ENCODE assay signal across 21 cellular contexts in genomic region chr15:80817901-80818300, GRCh38. TPM values are rescaled to one million over a fixed set of nuclear protein-coding genes. Genes with fewer than 3 reads are reported as not detected.
DNase-seq lines count a peak whose midpoint lies in the region; ATAC-seq, FAIRE-seq and TF ChIP-seq lines count a peak whose summit lies in the region.
"Had no signal": no experiment of that assay in that cellular context is flagged by ENCODE, and none has a peak within 500 bp of the region (broad histone marks: within the 10 kb centered on the region; RNA-seq: fewer than 3 reads in every experiment).

No MANE protein-coding gene starts in this region.

- no peak for TF ChIP-seq POLR2A in IMR-90 (IDR thresholded peaks at IDR 0.05; ENCODE audit: low read depth, low read length)
- no peak for TF ChIP-seq POLR2A in H1 (IDR thresholded peaks at IDR 0.05; ENCODE audit: control extremely low read depth in 1 of 2, low read depth in 2 of 2, low read length in 2 of 2)

- H2BK120ac ChIP-seq in IMR-90 (ENCODE audit: low read depth, low read length) (no peak overlapping the region), H1 (replicated peaks; ENCODE audit: low read depth, low read length) (no peak overlapping the region)

- H3K18ac ChIP-seq in IMR-90 (ENCODE audit: low read depth, low read length) (no peak overlapping the region), H1 (ENCODE audit: extremely low read depth, low read length) (no peak overlapping the region)

- H2AK5ac ChIP-seq in IMR-90 (ENCODE audit: low read depth, low read length) (no peak overlapping the region), H1 (ENCODE audit: low read depth, low read length) (no peak overlapping the region)

- H3K36me3 ChIP-seq in BLaER1 (no peaks in the 10 kb centered on the region), IMR-90 (ENCODE audit: control insufficient read depth, insufficient read depth, low read length) (peaks cover 70% of the 10 kb centered on the region), H1 (ENCODE audit: control insufficient read depth in 2 of 4, insufficient read depth in 4 of 4, low read length in 3 of 4) (no peaks in the 10 kb centered on the region)

- H3K4me3 ChIP-seq in BLaER1 (no peak overlapping the region), IMR-90 (ENCODE audit: insufficient read depth, low read depth, low read length) (no peak overlapping the region), H1 (ENCODE audit: extremely low read depth in 1 of 4, insufficient read depth in 2 of 4, low read depth in 3 of 4, low read length in 4 of 4) (no peak overlapping the region), right cardiac atrium (ENCODE audit: low read length) (no peak overlapping the region)

- no peak overlapping the region for H2BK5ac ChIP-seq in IMR-90 (ENCODE audit: low read depth, low read length, poor library complexity, severe bottlenecking)
- no peak overlapping the region for H2BK5ac ChIP-seq in H1 (ENCODE audit: low read depth, low read length)

- H3K4me1 ChIP-seq in BLaER1: peaks cover 68% of the 10 kb centered on the region
- peaks cover 2% of the 10 kb centered on the region; the same call in 1 of the 2 replicates for H3K4me1 ChIP-seq in IMR-90 (ENCODE audit: control insufficient read depth, insufficient read depth, low read length)
- peaks cover 0 to 3% (median 1%) of the 10 kb centered on the region in 4 experiments; a peak in 3 of 7 replicates for H3K4me1 ChIP-seq in H1 (replicated peaks in 1 of 4; ENCODE audit: control insufficient read depth in 3 of 4, insufficient read depth in 4 of 4, low read length in 3 of 4)
- H3K4me1 ChIP-seq in right cardiac atrium (ENCODE audit: control insufficient read depth, insufficient read depth, low read length): peaks cover 3% of the 10 kb centered on the region

- intact Hi-C loops in IMR-90 (cut with micrococcal nuclease) (no loop called here), right cardiac atrium (cut with DNase I) (no loop called here)

- DNase-seq in IMR-90 (no peak), H1 (ENCODE audit: low read depth in 1 of 2, low spot score in 2 of 2) (no peak), right cardiac atrium (no peak), 8988T (no peak), substantia nigra (lab: John Stamatoyannopoulos, UW) (no peak), NCI-H1417 treated with DMSO at 0.1 percent for 48 hours (lab: John Stamatoyannopoulos, UW) (no peak)
- DNase-seq: Calu3; CD4-positive, alpha-beta T cell; COR-L47; DMS79 treated with DMSO at 0.1 percent for 48 hours; GF-D8; GOT3; H7; HCEC 1CT had no signal

- BruUV-seq in IMR-90 (replicated peaks; lab: Mats Ljungman, UMichigan): no TSS peak

- TF ChIP-seq RAD21 in IMR-90 (IDR thresholded peaks at IDR 0.05; ENCODE audit: low read length): no peak
- no peak for TF ChIP-seq RAD21 in H1 (IDR thresholded peaks at IDR 0.05 in 1 of 2, conservative IDR thresholded peaks at IDR 0.05 in 1 of 2; ENCODE audit: low read depth in 2 of 2, low read length in 2 of 2)

- H3K23ac ChIP-seq in IMR-90 (ENCODE audit: low read depth, low read length) (no peak overlapping the region), H1 (ENCODE audit: insufficient read length) (no peak overlapping the region)

- H4K91ac ChIP-seq in IMR-90 (ENCODE audit: insufficient read depth, low read depth, low read length): no peak overlapping the region
- H4K91ac ChIP-seq in H1 (replicated peaks; ENCODE audit: insufficient read length, low read length): no peak overlapping the region

- H4K20me1 ChIP-seq in BLaER1 (no peaks in the 10 kb centered on the region), IMR-90 (ENCODE audit: insufficient read depth, low read length) (peaks cover 65% of the 10 kb centered on the region), H1 (replicated peaks in 1 of 2; ENCODE audit: control insufficient read depth in 1 of 2, insufficient read depth in 2 of 2, low read length in 2 of 2) (no peaks in the 10 kb centered on the region)

- peak overlapping the region; percentile 88; the same call in 1 of the 2 replicates for H3K27ac ChIP-seq in BLaER1
- H3K27ac ChIP-seq in IMR-90 (ENCODE audit: insufficient read depth, low read length): no peak overlapping the region
- H3K27ac ChIP-seq in angular gyrus (ENCODE audit: low read depth, low read length): peak overlapping the region; percentile 17
- no peak overlapping the region for H3K27ac ChIP-seq in H1 (ENCODE audit: low read depth, low read length)
- no peak overlapping the region for H3K27ac ChIP-seq in right cardiac atrium (ENCODE audit: low read length)
- H3K27ac ChIP-seq in substantia nigra (ENCODE audit: low read depth, low read length, poor library complexity, severe bottlenecking): no peak overlapping the region

- H3K9me3 ChIP-seq in BLaER1 (no peaks in the 10 kb centered on the region), IMR-90 (ENCODE audit: control insufficient read depth, insufficient read depth, low read length) (no peaks in the 10 kb centered on the region), H1 (ENCODE audit: insufficient read depth in 2 of 2, low read depth in 1 of 2, low read length in 1 of 2) (no peaks in the 10 kb centered on the region), right cardiac atrium (ENCODE audit: control insufficient read depth, low read length) (no peaks in the 10 kb centered on the region)

- peaks cover 4% of the 10 kb centered on the region; the same call in 1 of the 2 replicates for H3K9me1 ChIP-seq in IMR-90 (ENCODE audit: insufficient read depth, low read length)

- ATAC-seq in IMR-90 (ENCODE audit: low read depth) (no peak), right cardiac atrium (no peak)

- peak overlapping the region; percentile 93 for H3K4me2 ChIP-seq in BLaER1
- H3K4me2 ChIP-seq in IMR-90 (ENCODE audit: low read depth, low read length): no peak overlapping the region
- no peak overlapping the region for H3K4me2 ChIP-seq in H1 (ENCODE audit: insufficient read depth in 1 of 2, low read depth in 2 of 2, low read length in 2 of 2)

- no peak for FAIRE-seq in H1 (lab: Jason Lieb, UNC)
- FAIRE-seq: GM12891, GM18507 had no signal

- H3K27me3 ChIP-seq in BLaER1 (no peaks in the 10 kb centered on the region), IMR-90 (ENCODE audit: control insufficient read depth, insufficient read depth, low read length) (no peaks in the 10 kb centered on the region), H1 (replicated peaks in 1 of 4; ENCODE audit: control insufficient read depth in 3 of 4, extremely low read depth in 1 of 4, insufficient read depth in 3 of 4, low read length in 3 of 4) (no peaks in the 10 kb centered on the region; a peak in 1 of 7 replicates), right cardiac atrium (ENCODE audit: control insufficient read depth, insufficient read depth) (no peaks in the 10 kb centered on the region)

- H3K79me2 ChIP-seq in H1 (ENCODE audit: control insufficient read depth in 1 of 2, insufficient read depth in 2 of 2, low read length in 2 of 2): no peaks in the 10 kb centered on the region

- no peak overlapping the region for H3K4ac ChIP-seq in IMR-90 (ENCODE audit: low read depth, low read length)
- H3K4ac ChIP-seq in H1 (replicated peaks; ENCODE audit: insufficient read length, low read depth, low read length): no peak overlapping the region

- 0 out of 2 replicates have a peak overlapping the region, but pooled peaks have one; percentile 41 for H3K14ac ChIP-seq in IMR-90 (replicated peaks; ENCODE audit: low read depth, low read length)
- H3K14ac ChIP-seq in H1 (ENCODE audit: insufficient read length): no peak overlapping the region

- H3K79me1 ChIP-seq in IMR-90 (ENCODE audit: low read depth in 1 of 2, low read length in 2 of 2) (peaks cover 0 to 31% of the 10 kb centered on the region in 2 experiments; a peak in 2 of 4 replicates), H1 (ENCODE audit: low read depth, low read length) (no peaks in the 10 kb centered on the region)

- in situ Hi-C loops in IMR-90 (cut with MboI; ENCODE audit: low sequenced_read_pairs): no loop called here

- CTCF ChIA-PET in IMR-90 (lab: Yijun Ruan, JAX): interaction anchor here (0.6 kb wide), 1 partner anchor 190 kb away, joined by 3 read pairs; no protein-coding TSS in a partner anchor
- CTCF ChIA-PET in H1 (lab: Charles Lee; ENCODE audit: partially characterized antibody): interaction anchor here (0.6 to 1.2 kb wide), 4 partner anchors 9 to 248 kb away, joined by 3 to 5 read pairs (median 4); no protein-coding TSS in a partner anchor

- no CpG with 5 or more reads among the region's 3 CpGs for WGBS in IMR-90 (ENCODE audit: extremely low coverage in 2 of 2, insufficient read length in 1 of 2), 2 experiments
- WGBS in H1 (ENCODE audit: extremely low coverage in 1 of 2, insufficient coverage in 1 of 2, insufficient read length in 1 of 2, insufficient replicate concordance in 2 of 2, low coverage in 1 of 2, low lambda C conversion rate in 2 of 2, missing lambda C conversion rate in 1 of 2), 2 experiments: 96% methylated on average over 3 of the region's 3 CpGs; no CpG with 5 or more reads in 1 of the 2 experiments
- WGBS in right cardiac atrium: 94% methylated on average over 3 of the region's 3 CpGs

- TF ChIP-seq CTCF in IMR-90 (conservative IDR thresholded peaks at IDR 0.05; ENCODE audit: low read depth, low read length): no peak
- TF ChIP-seq CTCF in H1 (IDR thresholded peaks at IDR 0.05; ENCODE audit: control extremely low read depth in 1 of 3, insufficient read depth in 1 of 3, low read depth in 1 of 3, low read length in 3 of 3): no peak

- no peaks in the 10 kb centered on the region for H3K23me2 ChIP-seq in H1 (ENCODE audit: low read depth, low read length)

- no peak overlapping the region for H2AK9ac ChIP-seq in IMR-90 (replicated peaks; ENCODE audit: low read depth, low read length, poor library complexity)

- H4K8ac ChIP-seq in IMR-90 (ENCODE audit: low read depth in 2 of 2, low read length in 2 of 2): no peak overlapping the region
- no peak overlapping the region for H4K8ac ChIP-seq in H1 (ENCODE audit: extremely low read depth, insufficient read depth, low read length)

- no peak for TF ChIP-seq EP300 in H1 (IDR thresholded peaks at IDR 0.05; ENCODE audit: borderline replicate concordance in 1 of 2, low read depth in 2 of 2, low read length in 2 of 2)

- no peak overlapping the region for H2BK12ac ChIP-seq in H1 (ENCODE audit: low read depth, low read length)

- H2BK15ac ChIP-seq in IMR-90 (ENCODE audit: low read depth, low read length) (no peak overlapping the region), H1 (ENCODE audit: low read length) (0 out of 2 replicates have a peak overlapping the region, but pooled peaks have one; percentile 1)

- H2BK20ac ChIP-seq in IMR-90 (ENCODE audit: low read depth, low read length) (no peak overlapping the region), H1 (ENCODE audit: low read length) (no peak overlapping the region)

- dilution Hi-C loops in IMR-90 (cut with HindIII; ENCODE audit: low sequenced_read_pairs, unreplicated experiment): no loop called here

- H2AFZ ChIP-seq in IMR-90 (replicated peaks; ENCODE audit: low read length, poor library complexity) (no peak overlapping the region), H1 (ENCODE audit: low read length) (no peak overlapping the region)

- H3K9ac ChIP-seq in BLaER1 (no peak overlapping the region), IMR-90 (ENCODE audit: low read depth, low read length) (no peak overlapping the region), H1 (replicated peaks in 1 of 4; ENCODE audit: extremely low read depth in 1 of 4, low read depth in 3 of 4, low read length in 3 of 4) (no peak overlapping the region)

- H4K5ac ChIP-seq in IMR-90 (ENCODE audit: low read depth, low read length) (no peak overlapping the region), H1 (ENCODE audit: insufficient read length, low read depth, low read length) (no peak overlapping the region)

- no peak overlapping the region for H3K56ac ChIP-seq in IMR-90 (ENCODE audit: extremely low read depth, insufficient read depth, low read length)
- H3K56ac ChIP-seq in H1 (replicated peaks; ENCODE audit: insufficient read length, low read depth, low read length): no peak overlapping the region

- POLR2A ChIA-PET in IMR-90 (lab: Charles Lee; ENCODE audit: unreplicated experiment): no interaction called here
- POLR2A ChIA-PET in H1 (lab: Charles Lee; ENCODE audit: partially characterized antibody): no interaction called here

RNA-seq across cellular contexts. Expression of gene CEMIP, which starts 38.7 kb away (rescaled TPM):
- 51.9 and 63.8 TPM in 2 replicates for total RNA-seq in IMR-90 (2012; rRNA removed)
- 66.9 and 78.0 TPM in 2 replicates for polyA plus RNA-seq in IMR-90 (2012; rRNA removed)
- polyA plus RNA-seq in IMR-90 (2012; cell fraction: cytosol; rRNA removed): 64.2 and 87.8 TPM in 2 replicates
- polyA plus RNA-seq in IMR-90 (2012; cell fraction: nucleus; rRNA removed; ENCODE audit: low replicate concordance): 112 and 211 TPM in 2 replicates
- 0.60 and 1.8 TPM in 2 replicates for total RNA-seq in H1 (2021; fragmentation: NEBNext Ultra II Directional; extraction: Animal tissue kit (Norgen Biotek cat#: 25700))
- 0.11 and 0.16 TPM in 2 replicates for polyA plus RNA-seq in H1 (2011; rRNA removed)
- polyA plus RNA-seq in H1 (2011; cell fraction: cytosol; rRNA removed): 0.40 TPM
- 0.37 TPM for polyA plus RNA-seq in H1 (2011; cell fraction: nucleus; rRNA removed)
- 1.2 to 1.6 TPM (median 1.3 TPM) in 4 replicates for polyA plus RNA-seq in H1 (2012, experiment 1 of 2)
- polyA plus RNA-seq in H1 (2012, experiment 2 of 2): 0.24 TPM
- 2.0 TPM for polyA plus RNA-seq in H1 (2013, experiment 1 of 2)
- 1.8 TPM for polyA plus RNA-seq in H1 (2013, experiment 2 of 2)
- 0.20 and 0.88 TPM in 2 replicates for polyA minus RNA-seq in H1 (2011; rRNA and poly(A)+ RNA removed)
- polyA minus RNA-seq in H1 (2011; cell fraction: cytosol; rRNA and poly(A)+ RNA removed): not detected
- polyA minus RNA-seq in H1 (2011; cell fraction: nucleus; rRNA and poly(A)+ RNA removed): 1.00 TPM
- 1 to 10 TPM; 1.1 to 3.9 (median 2.7) TPM for total RNA-seq in right cardiac atrium
- polyA plus RNA-seq in right cardiac atrium: 0.23 TPM
- total RNA-seq: A673; CD4-positive, alpha-beta T cell; G401 had no signal
- polyA plus RNA-seq: CD14-positive monocyte had no signal

Comparison
In these comparisons a context has a peak if more than half of its experiments do, and no peak if none do; other contexts are left out.
1. H3K27ac ChIP-seq: peak in BLaER1 (single experiment) and angular gyrus (single experiment); none in IMR-90 (single experiment), H1 (single experiment), right cardiac atrium (single experiment) and substantia nigra (single experiment).
2. RNA of gene CEMIP, which starts 38.7 kb away (total RNA-seq): 51.9 to 63.8 TPM in IMR-90; 1.1 to 3.9 TPM in right cardiac atrium and 0.60 to 1.8 TPM in H1; every median in the first group is over 10 times any median in the second.